In genomic region chr18:26362021-26362420, GRCh38 we compare ENCODE assay signal across 29 cellular contexts.
"Had no signal": no experiment of that assay in that cellular context is flagged by ENCODE, and none has a peak within 500 bp of the region (broad histone marks: within the 10 kb centered on the region; RNA-seq: fewer than 3 reads in every experiment).

No MANE protein-coding gene starts in this region.

- H3K36me3 ChIP-seq: neural progenitor cell, ovary, transverse colon, upper lobe of left lung had no signal

- H3K9me3 ChIP-seq: ovary, psoas muscle, spleen, suprapubic skin, testis, tibial artery, transverse colon, upper lobe of left lung, vagina had no signal

- DNase-seq: natural killer cell; occipital lobe; ovary; posterior cingulate gyrus; psoas muscle; right cardiac atrium; spleen; stimulated activated CD4-positive, alpha-beta T cell treated with anti-CD3 and anti-CD28 coated beads, Interleukin-12 subunit alpha, Interleukin-12 subunit beta, amount 100 ng/mL, for 4 hours; stimulated activated CD4-positive, alpha-beta T cell treated with anti-CD3 and anti-CD28 coated beads, Interleukin-1b, Interleukin-23, amount 100 ng/mL, for 48 hours; stimulated activated CD4-positive, alpha-beta T cell treated with anti-CD3 and anti-CD28 coated beads, Interleukin-4, amount 100 ng/mL, for 1 hour; stimulated activated CD4-positive, alpha-beta T cell treated with anti-CD3 and anti-CD28 coated beads, Interleukin-4, amount 100 ng/mL, for 4 hours; stimulated activated CD8-positive, alpha-beta memory T cell treated with anti-CD3 and anti-CD28 coated beads, Interleukin-4, amount 100 ng/mL, for 48 hours; stimulated activated naive CD4-positive, alpha-beta T cell; stimulated activated naive CD8-positive, alpha-beta T cell treated with anti-CD3 and anti-CD28 coated beads, Interleukin-15, amount 100 ng/mL, for 72 hours; stimulated activated naive CD8-positive, alpha-beta T cell treated with anti-CD3 and anti-CD28 coated beads, Interleukin-15, Interleukin-2, amounts not matched to agents 100 U/mL and 50 U/mL, for 24 hours; substantia nigra; testis; tibial artery; transverse colon had no signal

- H2AFZ ChIP-seq: neural progenitor cell, parathyroid adenoma had no signal

- H3K27me3 ChIP-seq: neural progenitor cell, ovary, spleen, suprapubic skin, testis, tibial artery, transverse colon, upper lobe of left lung, vagina had no signal

- ATAC-seq: natural killer cell; psoas muscle; right cardiac atrium; sciatic nerve; stimulated activated memory B cell treated with anti-CD40 and anti-IgM and Interleukin-4, amounts not matched to agents 10 μg/mL and 1 μg/mL and 100 μg/mL, for 72 hours; stimulated activated naive CD8-positive, alpha-beta T cell treated with anti-CD3 and anti-CD28 coated beads, Interleukin-15, amount 100 ng/mL, for 72 hours; stimulated activated naive CD8-positive, alpha-beta T cell treated with anti-CD3 and anti-CD28 coated beads, Interleukin-15, Interleukin-2, amounts not matched to agents 100 U/mL and 50 U/mL, for 24 hours had no signal

- H3K27ac ChIP-seq: neural progenitor cell, ovary, parathyroid adenoma, psoas muscle, skin epidermis, spleen, suprapubic skin, testis, tibial artery, transverse colon, upper lobe of left lung, vagina had no signal

- H3K79me2 ChIP-seq: parathyroid adenoma had no signal

- H3K4me1 ChIP-seq: neural progenitor cell, parathyroid adenoma, psoas muscle, spleen, suprapubic skin, testis, tibial artery, transverse colon, upper lobe of left lung, vagina had no signal

- H3K4me2 ChIP-seq: neural progenitor cell, smooth muscle cell had no signal

- FAIRE-seq: urothelium cell line had no signal

- H3K4me3 ChIP-seq: neural progenitor cell, ovary, psoas muscle, skin epidermis, smooth muscle cell, spleen, suprapubic skin, testis, tibial artery, transverse colon, upper lobe of left lung, vagina had no signal

- H3K9ac ChIP-seq: neural progenitor cell, parathyroid adenoma had no signal
